Comparison of ENCODE assay signal across 9 cellular contexts in genomic region chr5:157674351-157674750, GRCh38. TPM values are rescaled to one million over a fixed set of nuclear protein-coding genes. Genes with fewer than 3 reads are reported as not detected.
"Had no signal": no experiment of that assay in that cellular context is flagged by ENCODE, and none has a peak within 500 bp of the region (broad histone marks: within the 10 kb centered on the region; RNA-seq: fewer than 3 reads in every experiment).

No MANE protein-coding gene starts in this region.

RNA-seq across cellular contexts. Expression of gene C5orf52, which starts 3.0 kb away (rescaled TPM):
- total RNA-seq: LHCN-M2, MCF 10A, NCI-H460, OCI-LY7, PC-9, Right ventricle myocardium inferior, RPMI7951, SJCRH30, SK-MEL-5 had no signal

RNA-seq across cellular contexts. Expression of gene SOX30, which starts 22.1 kb away (rescaled TPM):
- total RNA-seq: MCF 10A, NCI-H460, RPMI7951, SJCRH30, SK-MEL-5 had no signal
